8 cellular contexts compared by ENCODE assay signal in the genomic region with DNA sequence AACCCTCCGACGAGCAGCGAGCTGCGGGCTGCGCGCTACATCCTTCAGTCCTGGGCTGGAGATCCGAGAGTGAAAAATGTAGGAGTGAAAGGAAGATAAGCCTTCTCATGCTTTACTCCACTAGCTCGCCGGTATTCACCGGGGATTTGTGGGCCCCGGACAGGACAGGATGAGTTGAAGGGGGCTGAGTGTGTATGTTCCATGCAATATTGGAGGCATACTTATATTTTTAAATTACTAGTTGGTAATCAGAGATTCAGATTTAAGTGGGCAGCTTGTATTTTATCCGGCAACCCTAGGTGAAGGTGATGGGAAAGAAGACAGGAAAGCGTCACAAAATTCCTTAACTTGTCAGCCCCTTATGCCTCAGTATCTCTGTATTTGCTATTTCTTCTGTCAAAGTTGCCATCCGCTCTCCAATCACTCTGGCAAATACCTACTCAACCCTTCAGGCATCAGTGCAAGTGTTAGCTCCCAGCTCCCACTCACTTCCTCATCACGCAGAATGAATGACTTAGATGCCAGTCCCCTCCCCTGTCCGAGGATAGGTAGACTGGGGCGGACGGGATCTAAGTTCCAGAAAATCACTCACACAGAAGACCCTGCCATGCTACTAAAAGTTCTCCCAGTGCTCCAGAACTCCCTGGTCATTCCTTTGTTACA. TPM values are rescaled to one million over a fixed set of nuclear protein-coding genes. Genes with fewer than 3 reads are reported as not detected.
DNase-seq lines count a peak whose midpoint lies in the region; ATAC-seq, FAIRE-seq and TF ChIP-seq lines count a peak whose summit lies in the region.

No MANE protein-coding gene starts in this region.

- BruUV-seq in endothelial cell of umbilical vein (replicated peaks; lab: Mats Ljungman, UMichigan): TSS peak; percentile 56

- no peaks in the 10 kb centered on the region for H3K79me2 ChIP-seq in endothelial cell of umbilical vein (ENCODE audit: control insufficient read depth, insufficient read depth, low read length)

- H3K9me1 ChIP-seq in endothelial cell of umbilical vein (replicated peaks; ENCODE audit: control insufficient read depth, extremely low read depth, insufficient read depth, low read length): no peaks in the 10 kb centered on the region

- DNase-seq in Daoy (ENCODE audit: low read depth) (peak; percentile 27), SK-MEL-5 (ENCODE audit: low read depth, low spot score) (peak; percentile 9), endothelial cell of umbilical vein (ENCODE audit: low read depth, low spot score) (peak; percentile 13), COLO829 (ENCODE audit: low spot score) (no peak)
- DNase-seq in naive thymus-derived CD8-positive, alpha-beta T cell: no peak
- no peak for DNase-seq in central memory CD4-positive, alpha-beta T cell

- H3K9me3 ChIP-seq in endothelial cell of umbilical vein (replicated peaks; ENCODE audit: control insufficient read depth, insufficient read depth, low read length): no peaks in the 10 kb centered on the region

- POLR2A ChIA-PET in endothelial cell of umbilical vein (lab: Charles Lee): no interaction called here
- POLR2A ChIA-PET in naive thymus-derived CD8-positive, alpha-beta T cell (lab: Charles Lee): interaction anchor here (1.3 to 2.5 kb wide), 3 partner anchors 14 to 230 kb away, joined by 4 to 14 read pairs (median 6); partner anchors contain the start of genes DCAF8 and TAGLN2

- CTCF ChIA-PET in endothelial cell of umbilical vein (lab: Charles Lee): interaction anchor here (0.6 to 3.5 kb wide), 11 partner anchors 14 to 900 kb away, joined by 3 to 34 read pairs (median 3); partner anchors contain the start of gene DUSP23

- H3K4me1 ChIP-seq in endothelial cell of umbilical vein (ENCODE audit: control insufficient read depth, extremely low read depth, insufficient read depth, low read length): peaks cover 11% of the 10 kb centered on the region

- TF ChIP-seq CTCF in endothelial cell of umbilical vein (IDR thresholded peaks at IDR 0.05; ENCODE audit: extremely low read depth in 1 of 2, insufficient read depth in 1 of 2, low read depth in 1 of 2, low read length in 2 of 2): no peak

- H3K4me3 ChIP-seq in endothelial cell of umbilical vein (replicated peaks in 1 of 3; ENCODE audit: insufficient read depth in 1 of 3, low read depth in 1 of 3, low read length in 3 of 3): peak overlapping the region; percentile 43 to 99 (median 78)

- peaks cover 17 to 43% (median 35%) of the 10 kb centered on the region in 4 donors for H3K4me1 Mint-ChIP-seq in naive thymus-derived CD8-positive, alpha-beta T cell

- ATAC-seq in HG02571 (IDR thresholded peaks at IDR 0.05; ENCODE audit: unreplicated experiment) (peak; percentile 17), GM21723 (IDR thresholded peaks at IDR 0.05; ENCODE audit: unreplicated experiment) (no peak)
- ATAC-seq in naive thymus-derived CD8-positive, alpha-beta T cell: peak in 1 of 2 donors; percentile 22

- peak overlapping the region; percentile 44 for H3K9ac ChIP-seq in endothelial cell of umbilical vein (replicated peaks; ENCODE audit: extremely low read depth, insufficient read depth, low read length)

- intact Hi-C loops in endothelial cell of umbilical vein (cut with micrococcal nuclease): loop anchor here (10.0 kb wide), 1 partner anchor 1037 kb away; no protein-coding TSS in a partner anchor

- in situ Hi-C loops in SK-MEL-5 (cut with HindIII; ENCODE audit: low pct_unique_long_range_greater_than_20kb, low sequenced_read_pairs): no loop called here

- H3K27ac Mint-ChIP-seq in naive thymus-derived CD8-positive, alpha-beta T cell: peak overlapping the region; percentile 89 to 97 (median 95)

- no peak for FAIRE-seq in endothelial cell of umbilical vein (lab: Jason Lieb, UNC)

- peaks cover 8 to 11% of the 10 kb centered on the region in 2 experiments for H3K27me3 ChIP-seq in endothelial cell of umbilical vein (ENCODE audit: control insufficient read depth in 2 of 2, insufficient read depth in 2 of 2, low read length in 2 of 2)

- peaks cover 0 to 2% (median 0%) of the 10 kb centered on the region in 5 donors for H3K27me3 Mint-ChIP-seq in naive thymus-derived CD8-positive, alpha-beta T cell

- no peaks in the 10 kb centered on the region for H4K20me1 ChIP-seq in endothelial cell of umbilical vein (replicated peaks; ENCODE audit: control insufficient read depth, extremely low read depth, insufficient read depth, low read length)

- no peaks in the 10 kb centered on the region for H3K36me3 ChIP-seq in endothelial cell of umbilical vein (ENCODE audit: control insufficient read depth in 2 of 2, extremely low read depth in 1 of 2, insufficient read depth in 2 of 2, low read length in 2 of 2)

- no peak for TF ChIP-seq POLR2A in endothelial cell of umbilical vein (IDR thresholded peaks at IDR 0.05; ENCODE audit: low read depth, low read length)

- H2AFZ ChIP-seq in endothelial cell of umbilical vein (ENCODE audit: low read depth, low read length): peak overlapping the region; percentile 90

- H3K36me3 Mint-ChIP-seq in naive thymus-derived CD8-positive, alpha-beta T cell: peaks cover 0 to 6% (median 4%) of the 10 kb centered on the region in 3 donors

- no peak overlapping the region for H3K27ac ChIP-seq in endothelial cell of umbilical vein (ENCODE audit: insufficient read depth, low read depth, low read length)

- peak overlapping the region; percentile 90 to 99 (median 97) for H3K4me3 Mint-ChIP-seq in naive thymus-derived CD8-positive, alpha-beta T cell

- no peaks in the 10 kb centered on the region for H3K9me3 Mint-ChIP-seq in naive thymus-derived CD8-positive, alpha-beta T cell

- dilution Hi-C loops in endothelial cell of umbilical vein (cut with MboI; ENCODE audit: extremely low pct_ligation_motif_present, low sequenced_read_pairs): no loop called here

- H3K4me2 ChIP-seq in endothelial cell of umbilical vein (ENCODE audit: insufficient read depth, low read length): peak overlapping the region; percentile 90

TF ChIP-seq in endothelial cell of umbilical vein, 7 proteins besides CTCF, POLR2A, EP300 and RAD21 (continues in another document):
- TF ChIP-seq FOS (IDR thresholded peaks at IDR 0.05; ENCODE audit: borderline replicate concordance, insufficient read depth, low read length): no peak
- TF ChIP-seq EZH2 (IDR thresholded peaks at IDR 0.05; ENCODE audit: borderline replicate concordance, low read depth, low read length, severe bottlenecking): no peak
- TF ChIP-seq POLR2AphosphoS5 (IDR thresholded peaks at IDR 0.05; ENCODE audit: insufficient read depth, low read depth, low read length): no peak
- no peak for TF ChIP-seq GATA2 (IDR thresholded peaks at IDR 0.05; ENCODE audit: insufficient read depth, insufficient read length, low read depth, low read length)

RNA-seq across cellular contexts. Expression of gene PIGM, which starts 0.5 kb away (rescaled TPM):
- 5.2 and 5.3 TPM in 2 replicates for total RNA-seq in Daoy (2014; rRNA removed; shearing (Covaris generic))
- 6.3 and 6.4 TPM in 2 replicates for total RNA-seq in SK-MEL-5 (2014; rRNA removed; shearing (Covaris generic))
- 4.9 and 5.1 TPM in 2 replicates for polyA plus RNA-seq in SK-MEL-5 (2015; cell fraction: cytosol; rRNA removed)
- 11.1 and 13.3 TPM in 2 replicates for polyA plus RNA-seq in SK-MEL-5 (2015; cell fraction: nucleus; rRNA removed)
- 4.8 and 5.4 TPM in 2 replicates for total RNA-seq in endothelial cell of umbilical vein
- 3.1 and 3.4 TPM in 2 replicates for polyA plus RNA-seq in endothelial cell of umbilical vein
- 2.2 and 2.3 TPM in 2 replicates for polyA plus RNA-seq in endothelial cell of umbilical vein (2011; cell fraction: cytosol; rRNA removed)
- polyA plus RNA-seq in endothelial cell of umbilical vein (2011; cell fraction: nucleus; rRNA removed): 1.6 and 2.1 TPM in 2 replicates
- 3.1 and 3.9 TPM in 2 replicates for polyA plus RNA-seq in endothelial cell of umbilical vein (2012)
- 3.5 and 4.0 TPM in 2 replicates for polyA minus RNA-seq in endothelial cell of umbilical vein
- polyA minus RNA-seq in endothelial cell of umbilical vein (2011; cell fraction: cytosol; rRNA and poly(A)+ RNA removed): 0.41 TPM
- polyA minus RNA-seq in endothelial cell of umbilical vein (2011; cell fraction: nucleus; rRNA and poly(A)+ RNA removed): 1.4 and 2.3 TPM in 2 replicates
- total RNA-seq in naive thymus-derived CD8-positive, alpha-beta T cell: 1 to 10 TPM; 9.6 to 9.7 TPM
- polyA plus RNA-seq in naive thymus-derived CD8-positive, alpha-beta T cell: 1 to 10 TPM; 3.3 to 4.0 (median 3.8) TPM

RNA-seq across cellular contexts. Expression of gene KCNJ10, which starts 37.7 kb away (rescaled TPM):
- total RNA-seq in Daoy (2014; rRNA removed; shearing (Covaris generic)): under 0.01 TPM in 1 of 2 replicates, not detected in the other
- 0.11 and 0.26 TPM in 2 replicates for total RNA-seq in SK-MEL-5 (2014; rRNA removed; shearing (Covaris generic))
- polyA plus RNA-seq in SK-MEL-5 (2015; cell fraction: cytosol; rRNA removed): 0.25 and 0.87 TPM in 2 replicates
- 0.78 and 7.7 TPM in 2 replicates for polyA plus RNA-seq in SK-MEL-5 (2015; cell fraction: nucleus; rRNA removed)
- total RNA-seq in endothelial cell of umbilical vein: not detected in 2 replicates
- polyA plus RNA-seq in endothelial cell of umbilical vein: not detected in 2 replicates
- polyA plus RNA-seq in endothelial cell of umbilical vein (2011; cell fraction: cytosol; rRNA removed): not detected in 2 replicates
- not detected in 2 replicates for polyA plus RNA-seq in endothelial cell of umbilical vein (2011; cell fraction: nucleus; rRNA removed)
- not detected in 2 replicates for polyA plus RNA-seq in endothelial cell of umbilical vein (2012)
- polyA minus RNA-seq in endothelial cell of umbilical vein: not detected in 2 replicates
- not detected for polyA minus RNA-seq in endothelial cell of umbilical vein (2011; cell fraction: cytosol; rRNA and poly(A)+ RNA removed)
- not detected in 2 replicates for polyA minus RNA-seq in endothelial cell of umbilical vein (2011; cell fraction: nucleus; rRNA and poly(A)+ RNA removed)
- not detected for total RNA-seq in naive thymus-derived CD8-positive, alpha-beta T cell
- under 1 TPM in 1 of 3 donors, not detected in 2; 0.29 TPM for polyA plus RNA-seq in naive thymus-derived CD8-positive, alpha-beta T cell

RNA-seq across cellular contexts. Expression of gene KCNJ9, which starts 49.0 kb away (rescaled TPM):
- not detected in 2 replicates for total RNA-seq in Daoy (2014; rRNA removed; shearing (Covaris generic))
- total RNA-seq in SK-MEL-5 (2014; rRNA removed; shearing (Covaris generic)): not detected in 2 replicates
- polyA plus RNA-seq in SK-MEL-5 (2015; cell fraction: cytosol; rRNA removed): not detected in 2 replicates
- polyA plus RNA-seq in SK-MEL-5 (2015; cell fraction: nucleus; rRNA removed): not detected in 2 replicates
- total RNA-seq in endothelial cell of umbilical vein: not detected in 2 replicates
- not detected in 2 replicates for polyA plus RNA-seq in endothelial cell of umbilical vein
- not detected in 2 replicates for polyA plus RNA-seq in endothelial cell of umbilical vein (2011; cell fraction: cytosol; rRNA removed)
- not detected in 2 replicates for polyA plus RNA-seq in endothelial cell of umbilical vein (2011; cell fraction: nucleus; rRNA removed)
- not detected in 2 replicates for polyA plus RNA-seq in endothelial cell of umbilical vein (2012)
- polyA minus RNA-seq in endothelial cell of umbilical vein: not detected in 2 replicates
- polyA minus RNA-seq in endothelial cell of umbilical vein (2011; cell fraction: cytosol; rRNA and poly(A)+ RNA removed): not detected
- not detected in 2 replicates for polyA minus RNA-seq in endothelial cell of umbilical vein (2011; cell fraction: nucleus; rRNA and poly(A)+ RNA removed)
- not detected for total RNA-seq in naive thymus-derived CD8-positive, alpha-beta T cell
- under 1 TPM; 0.03 to 0.20 (median 0.10) TPM for polyA plus RNA-seq in naive thymus-derived CD8-positive, alpha-beta T cell

Comparison
In these comparisons a context has a peak if more than half of its experiments do, and no peak if none do; other contexts are left out.
1. DNase-seq: peak in Daoy (single experiment), SK-MEL-5 (single experiment) and endothelial cell of umbilical vein (single experiment); none in naive thymus-derived CD8-positive, alpha-beta T cell (0 of 10), COLO829 (single experiment) and central memory CD4-positive, alpha-beta T cell (single experiment).